ENCODE assay signal across 8 cellular contexts in the genomic region with DNA sequence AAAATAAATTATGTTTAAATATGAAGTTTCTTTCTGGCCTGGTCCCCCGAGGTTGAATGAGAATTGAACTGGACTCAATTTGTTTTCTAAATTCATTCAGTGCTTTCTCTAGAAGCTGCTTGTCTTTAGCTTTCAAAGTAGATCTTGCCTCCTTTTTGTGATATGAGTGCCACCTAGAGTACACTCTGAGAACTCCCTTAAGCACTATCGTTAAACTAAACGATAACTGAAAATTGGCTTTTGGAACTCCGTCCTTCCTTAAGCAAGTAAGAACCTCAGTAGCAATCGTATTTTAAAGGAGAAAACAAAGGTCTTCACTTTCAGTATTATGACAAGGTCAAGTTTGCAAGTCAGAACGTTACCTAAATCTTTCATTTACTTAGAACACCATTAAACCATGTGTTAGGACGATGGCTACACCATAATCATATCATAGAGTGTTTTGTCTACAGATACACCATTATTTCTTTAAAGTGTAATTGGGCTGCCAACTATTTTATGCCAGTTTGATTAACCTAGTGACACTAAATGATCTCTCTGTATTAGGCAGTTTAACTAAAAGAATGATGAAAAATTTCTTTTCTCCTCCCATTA.
A peak's percentile ranks its signal among the peaks of the same experiment; 100 is the strongest.
DNase-seq lines count a peak whose midpoint lies in the region; ATAC-seq and TF ChIP-seq lines count a peak whose summit lies in the region.

No MANE protein-coding gene starts in this region.

- no peak overlapping the region for H3K9ac ChIP-seq in neural cell (ENCODE audit: low read length)

- CTCF ChIA-PET in HEK293T (lab: Yijun Ruan, JAX), result interaction anchor here (0.6 to 2.9 kb wide), 11 partner anchors 10 to 238 kb away, joined by 3 to 21 read pairs (median 5); no protein-coding TSS in a partner anchor
- CTCF ChIA-PET in activated CD4-positive, alpha-beta memory T cell treated with anti-CD3 and anti-CD28 coated beads, Interleukin-2, amount 10 ng/mL, durations not matched to agents 7 days and 5 days (lab: Charles Lee), result interaction anchor here (0.6 to 3.3 kb wide), 21 partner anchors 10 to 858 kb away, joined by 3 to 29 read pairs (median 5); no protein-coding TSS in a partner anchor

- no peaks in the 10 kb centered on the region for H3K4me1 Mint-ChIP-seq in activated CD4-positive, alpha-beta memory T cell treated with anti-CD3 and anti-CD28 coated beads, Interleukin-2, amount 10 ng/mL, durations not matched to agents 7 days and 5 days

- no peak overlapping the region for H2AFZ ChIP-seq in neural cell (ENCODE audit: low read depth, low read length)

- no peak overlapping the region for H3K4me2 ChIP-seq in neural cell (ENCODE audit: low read length)

- peak; percentile 95 for TF ChIP-seq RAD21 in neural cell (conservative IDR thresholded peaks at IDR 0.05)

- H4K20me1 ChIP-seq in neural cell (ENCODE audit: insufficient read depth), result no peaks in the 10 kb centered on the region

- H3K4me3 ChIP-seq in epithelial cell of proximal tubule (ENCODE audit: low read depth, low read length), result no peak overlapping the region
- H3K4me3 ChIP-seq in neural cell (ENCODE audit: low read length), result no peak overlapping the region

- H3K79me2 ChIP-seq in neural cell (replicated peaks; ENCODE audit: insufficient read depth, low read length), result no peaks in the 10 kb centered on the region

- no peak for TF ChIP-seq EP300 in neural cell (conservative IDR thresholded peaks at IDR 0.05; ENCODE audit: poor library complexity, severe bottlenecking)

- H3F3A ChIP-seq in neural cell (ENCODE audit: insufficient read depth, low read length, poor library complexity, severe bottlenecking), result no peaks in the 10 kb centered on the region

- ATAC-seq in Right ventricle myocardium superior (ENCODE audit: poor library complexity) (peak; percentile 80), Right ventricle myocardium inferior (no peak)

- intact Hi-C loops in Right ventricle myocardium superior (cut with DNase I), result loop anchor here (10.0 kb wide), 3 partner anchors 232 to 832 kb away; no protein-coding TSS in a partner anchor
- intact Hi-C loops in Right ventricle myocardium inferior (cut with DNase I), result loop anchor here (5.0 to 10.0 kb wide), 3 partner anchors 235 to 832 kb away; no protein-coding TSS in a partner anchor

- H3K27ac Mint-ChIP-seq in activated CD4-positive, alpha-beta memory T cell treated with anti-CD3 and anti-CD28 coated beads, Interleukin-2, amount 10 ng/mL, durations not matched to agents 7 days and 5 days, result no peak overlapping the region

- POLR2A ChIA-PET in HEK293T (lab: Yijun Ruan, JAX), result no interaction called here
- POLR2A ChIA-PET in activated CD4-positive, alpha-beta memory T cell treated with anti-CD3 and anti-CD28 coated beads, Interleukin-2, amount 10 ng/mL, durations not matched to agents 7 days and 5 days (lab: Charles Lee), result no interaction called here

- no peaks in the 10 kb centered on the region for H3K36me3 ChIP-seq in neural cell (ENCODE audit: insufficient read depth, low read length)

- TF ChIP-seq CTCF in epithelial cell of proximal tubule (conservative IDR thresholded peaks at IDR 0.05; ENCODE audit: low read depth, low read length) (peak; percentile 86), neural cell (IDR thresholded peaks at IDR 0.05; ENCODE audit: poor library complexity, severe bottlenecking) (peak; percentile 90)

- H3K36me3 Mint-ChIP-seq in activated CD4-positive, alpha-beta memory T cell treated with anti-CD3 and anti-CD28 coated beads, Interleukin-2, amount 10 ng/mL, durations not matched to agents 7 days and 5 days (ENCODE audit: low read depth), result no peaks in the 10 kb centered on the region

- no peaks in the 10 kb centered on the region for H3K9me2 ChIP-seq in neural cell (ENCODE audit: insufficient read depth, low read length)

- H3K4me3 Mint-ChIP-seq in activated CD4-positive, alpha-beta memory T cell treated with anti-CD3 and anti-CD28 coated beads, Interleukin-2, amount 10 ng/mL, durations not matched to agents 7 days and 5 days, result no peak overlapping the region

- H3K27me3 Mint-ChIP-seq in activated CD4-positive, alpha-beta memory T cell treated with anti-CD3 and anti-CD28 coated beads, Interleukin-2, amount 10 ng/mL, durations not matched to agents 7 days and 5 days, result peaks cover 55% of the 10 kb centered on the region

- no peak overlapping the region for H3K27ac ChIP-seq in neural cell (ENCODE audit: low read length)

- DNase-seq in Right ventricle myocardium superior, result no peak
- no peak for DNase-seq in Right ventricle myocardium inferior (ENCODE audit: missing footprints)
- peak; percentile 49 for DNase-seq in HEK293T (ENCODE audit: extremely low spot score)
- peak; percentile 82 for DNase-seq in NCI-H1092 treated with DMSO at 0.1 percent for 48 hours (lab: John Stamatoyannopoulos, UW)
- DNase-seq in SK-N-DZ (ENCODE audit: low spot score), result peak; percentile 52
- peak; percentile 20 for DNase-seq in epithelial cell of proximal tubule (ENCODE audit: low read depth)
- no peak for DNase-seq in activated CD4-positive, alpha-beta memory T cell treated with anti-CD3 and anti-CD28 coated beads, Interleukin-2, amount 10 ng/mL, durations not matched to agents 7 days and 5 days

- H3K9me3 Mint-ChIP-seq in activated CD4-positive, alpha-beta memory T cell treated with anti-CD3 and anti-CD28 coated beads, Interleukin-2, amount 10 ng/mL, durations not matched to agents 7 days and 5 days, result no peaks in the 10 kb centered on the region

- H3K9me3 ChIP-seq in neural cell (ENCODE audit: low read length), result no peaks in the 10 kb centered on the region

- no peaks in the 10 kb centered on the region for H3K27me3 ChIP-seq in neural cell (ENCODE audit: insufficient read depth, low read depth, low read length)

TF ChIP-seq in HEK293T, 16 proteins besides CTCF, POLR2A, EP300 and RAD21:
- TF ChIP-seq HDGF (IDR thresholded peaks at IDR 0.05; ENCODE audit: borderline replicate concordance), result no peak
- TF ChIP-seq L3MBTL2 (conservative IDR thresholded peaks at IDR 0.05), result no peak
- TF ChIP-seq ARNT (IDR thresholded peaks at IDR 0.05), result no peak
- TF ChIP-seq LEF1 (IDR thresholded peaks at IDR 0.05; ENCODE audit: borderline replicate concordance), result no peak
- TF ChIP-seq ELF4 (IDR thresholded peaks at IDR 0.05), result no peak
- no peak for TF ChIP-seq TARDBP (IDR thresholded peaks at IDR 0.05)
- TF ChIP-seq SUZ12 (IDR thresholded peaks at IDR 0.05), result no peak
- no peak for TF ChIP-seq BHLHE40 (IDR thresholded peaks at IDR 0.05; ENCODE audit: borderline replicate concordance)
- no peak for TF ChIP-seq NFRKB (IDR thresholded peaks at IDR 0.05)
- TF ChIP-seq CTBP1 (IDR thresholded peaks at IDR 0.05; ENCODE audit: borderline replicate concordance), result no peak
- TF ChIP-seq FOXK2 (IDR thresholded peaks at IDR 0.05), result no peak
- no peak for TF ChIP-seq PKNOX1 (IDR thresholded peaks at IDR 0.05)
- no peak for TF ChIP-seq ZNF384 (IDR thresholded peaks at IDR 0.05)
- no peak for TF ChIP-seq FOXA1 (IDR thresholded peaks at IDR 0.05)
- no peak for TF ChIP-seq SP1 (IDR thresholded peaks at IDR 0.05)
- TF ChIP-seq FOXM1 (IDR thresholded peaks at IDR 0.05; ENCODE audit: borderline replicate concordance), result no peak
TF ChIP-seq in HEK293T: peak in this region for 0.

TF ChIP-seq in neural cell, 6 proteins besides CTCF, POLR2A, EP300 and RAD21:
- no peak for TF ChIP-seq EZH2 (IDR thresholded peaks at IDR 0.05; ENCODE audit: borderline replicate concordance, insufficient read depth, low read length, poor library complexity, severe bottlenecking)
- peak; percentile 95 for TF ChIP-seq SMC3 (conservative IDR thresholded peaks at IDR 0.05; ENCODE audit: poor library complexity)

Comparison
In these comparisons a context has a peak if more than half of its experiments do, and no peak if none do; other contexts are left out.
1. DNase-seq: peak in HEK293T (single experiment), NCI-H1092 treated with DMSO at 0.1 percent for 48 hours (single experiment), SK-N-DZ (single experiment) and epithelial cell of proximal tubule (single experiment); none in Right ventricle myocardium superior (single experiment), Right ventricle myocardium inferior (single experiment) and activated CD4-positive, alpha-beta memory T cell treated with anti-CD3 and anti-CD28 coated beads, Interleukin-2, amount 10 ng/mL, durations not matched to agents 7 days and 5 days (single experiment).